Comparison of ENCODE assay signal across 10 cellular contexts in the genomic region with DNA sequence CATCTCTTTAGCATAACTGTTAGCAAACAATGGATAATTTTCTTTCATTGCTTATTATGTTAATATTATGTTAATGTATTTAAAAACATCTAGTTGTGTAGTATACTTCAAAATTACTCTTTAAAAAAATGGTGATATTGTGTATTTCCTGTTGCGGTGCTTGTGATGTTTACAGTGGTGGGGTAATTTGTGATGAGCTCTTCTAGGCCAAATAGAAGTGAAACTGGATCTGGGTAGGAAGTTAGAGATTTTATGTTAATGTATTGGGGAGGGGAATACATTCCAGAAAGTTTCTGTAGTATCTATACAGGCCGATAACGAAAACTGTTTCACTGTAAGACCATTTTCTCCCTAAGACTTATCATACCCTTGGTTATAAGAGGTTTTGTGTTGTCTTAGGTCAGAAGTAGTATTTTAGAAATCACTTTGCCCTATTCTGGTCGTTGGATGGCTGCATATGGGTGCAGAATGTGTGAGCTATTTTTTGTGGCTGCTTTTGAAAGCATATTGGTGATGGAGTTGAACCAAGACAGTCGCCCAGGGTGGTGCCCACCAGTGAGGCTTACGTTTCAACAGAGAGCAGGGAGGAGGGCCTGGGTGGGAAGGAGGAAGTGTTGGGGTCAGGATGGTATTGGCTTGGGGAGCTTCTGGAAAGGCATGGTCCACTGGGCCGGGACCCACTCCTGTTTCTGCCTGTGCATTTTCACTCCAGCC. TPM values are rescaled to one million over a fixed set of nuclear protein-coding genes. Genes with fewer than 3 reads are reported as not detected.
A peak's percentile ranks its signal among the peaks of the same experiment; 100 is the strongest.
DNase-seq lines count a peak whose midpoint lies in the region; ATAC-seq and TF ChIP-seq lines count a peak whose summit lies in the region.
"Had no signal": no experiment of that assay in that cellular context is flagged by ENCODE, and none has a peak within 500 bp of the region (broad histone marks: within the 10 kb centered on the region; RNA-seq: fewer than 3 reads in every experiment).

No MANE protein-coding gene starts in this region.

- H3K27ac ChIP-seq in right cardiac atrium (ENCODE audit: low read length) (peak overlapping the region; percentile 47), right lobe of liver (peak overlapping the region in 2 of 3 donors; percentile 45 to 51), upper lobe of right lung (no peak overlapping the region)

- no peak for TF ChIP-seq POLR2A in right lobe of liver (IDR thresholded peaks at IDR 0.05)

- 66% methylated on average over 7 of the region's 7 CpGs for WGBS in right cardiac atrium
- 49% methylated on average over 6 of the region's 7 CpGs for WGBS in right lobe of liver (ENCODE audit: insufficient coverage, low coverage, low lambda C conversion rate, missing lambda C conversion rate)

- no peak overlapping the region for H3K4me3 ChIP-seq in right cardiac atrium (ENCODE audit: low read length)
- H3K4me3 ChIP-seq in right lobe of liver, result no peak overlapping the region
- no peak overlapping the region for H3K4me3 ChIP-seq in upper lobe of right lung

- no peaks in the 10 kb centered on the region for H3K27me3 ChIP-seq in right cardiac atrium (ENCODE audit: control insufficient read depth, insufficient read depth)
- no peaks in the 10 kb centered on the region for H3K27me3 ChIP-seq in right lobe of liver
- no peaks in the 10 kb centered on the region for H3K27me3 ChIP-seq in upper lobe of right lung

- no peaks in the 10 kb centered on the region for H3K27me3 Mint-ChIP-seq in activated T-helper 17 cell treated with anti-CD3 and anti-CD28 coated beads, Interleukin-2, amount 50 U/mL, for 72 hours

- no peaks in the 10 kb centered on the region for H3K4me1 ChIP-seq in right cardiac atrium (ENCODE audit: control insufficient read depth, insufficient read depth, low read length)
- peaks cover 0 to 74% (median 27%) of the 10 kb centered on the region in 4 donors for H3K4me1 ChIP-seq in right lobe of liver
- peaks cover 60% of the 10 kb centered on the region for H3K4me1 ChIP-seq in upper lobe of right lung

- H3K9me3 ChIP-seq in right cardiac atrium (ENCODE audit: control insufficient read depth, low read length), result no peaks in the 10 kb centered on the region
- no peaks in the 10 kb centered on the region for H3K9me3 ChIP-seq in right lobe of liver
- H3K9me3 ChIP-seq in upper lobe of right lung, result no peaks in the 10 kb centered on the region

- no peaks in the 10 kb centered on the region for H3K36me3 Mint-ChIP-seq in activated T-helper 17 cell treated with anti-CD3 and anti-CD28 coated beads, Interleukin-2, amount 50 U/mL, for 72 hours (ENCODE audit: low read depth)

- intact Hi-C loops in right cardiac atrium (cut with DNase I) (no loop called here), left ventricle myocardium superior (cut with micrococcal nuclease) (no loop called here), right lobe of liver (cut with DNase I) (no loop called here), upper lobe of right lung (cut with DNase I) (no loop called here)

- peak overlapping the region; percentile 82 for H3K27ac Mint-ChIP-seq in activated T-helper 17 cell treated with anti-CD3 and anti-CD28 coated beads, Interleukin-2, amount 50 U/mL, for 72 hours

- DNase-seq in right cardiac atrium, result peak in 1 of 3 donors; percentile 9
- DNase-seq in left ventricle myocardium superior, result no peak
- DNase-seq in right lobe of liver, result no peak
- DNase-seq in upper lobe of right lung, result no peak
- DNase-seq in DMS153 treated with DMSO at 0.1 percent for 48 hours (lab: John Stamatoyannopoulos, UW; ENCODE audit: unreplicated experiment), result no peak
- DNase-seq in NCI-H2029 (lab: John Stamatoyannopoulos, UW), result no peak
- DNase-seq: NCI-H1105; stimulated activated CD4-positive, alpha-beta T cell treated with anti-CD3 and anti-CD28 coated beads, Interleukin-4, amount 100 ng/mL, for 4 hours had no signal

- ATAC-seq in right cardiac atrium (no peak), left ventricle myocardium superior (no peak), right lobe of liver (peak in 1 of 4 donors; percentile 16), upper lobe of right lung (peak; percentile 38), HG03196 (IDR thresholded peaks at IDR 0.05; ENCODE audit: unreplicated experiment) (no peak)
- peak; percentile 49 for ATAC-seq in activated T-helper 17 cell treated with anti-CD3 and anti-CD28 coated beads, Interleukin-2, amount 50 U/mL, for 72 hours (replicated peaks)

- peaks cover 28% of the 10 kb centered on the region for H3K4me1 Mint-ChIP-seq in activated T-helper 17 cell treated with anti-CD3 and anti-CD28 coated beads, Interleukin-2, amount 50 U/mL, for 72 hours

- TF ChIP-seq CTCF in right lobe of liver (IDR thresholded peaks at IDR 0.05) (no peak), upper lobe of right lung (IDR thresholded peaks at IDR 0.05) (no peak)

- no peaks in the 10 kb centered on the region for H3K36me3 ChIP-seq in right lobe of liver
- no peaks in the 10 kb centered on the region for H3K36me3 ChIP-seq in upper lobe of right lung

- no peaks in the 10 kb centered on the region for H3K9me3 Mint-ChIP-seq in activated T-helper 17 cell treated with anti-CD3 and anti-CD28 coated beads, Interleukin-2, amount 50 U/mL, for 72 hours

- peak overlapping the region; percentile 81 for H3K4me3 Mint-ChIP-seq in activated T-helper 17 cell treated with anti-CD3 and anti-CD28 coated beads, Interleukin-2, amount 50 U/mL, for 72 hours

RNA-seq across cellular contexts. Expression of a gene that starts 5.8 kb away (rescaled TPM):
- 10 to 100 TPM; 13.3 to 24.7 (median 20.4) TPM for total RNA-seq in right cardiac atrium
- 12.7 TPM for polyA plus RNA-seq in right cardiac atrium
- 24.7 TPM for total RNA-seq in left ventricle myocardium superior
- 10 to 100 TPM in 1 of 2 donors, 1 to 10 TPM in 1; 9.6 to 12.3 TPM for total RNA-seq in activated T-helper 17 cell treated with anti-CD3 and anti-CD28 coated beads, Interleukin-2, amount 50 U/mL, for 72 hours
- total RNA-seq in right lobe of liver, result 10 to 100 TPM in 2 of 6 experiments, 1 to 10 TPM in 4; 6.4 to 13.3 (median 9.6) TPM
- total RNA-seq in upper lobe of right lung, result 17.3 TPM

RNA-seq across cellular contexts. Expression of a gene that starts 7.4 kb away (rescaled TPM):
- total RNA-seq in right cardiac atrium, result 10 to 100 TPM; 27.1 to 42.9 (median 33.8) TPM
- 23.4 TPM for polyA plus RNA-seq in right cardiac atrium
- total RNA-seq in left ventricle myocardium superior, result 69.6 TPM
- total RNA-seq in activated T-helper 17 cell treated with anti-CD3 and anti-CD28 coated beads, Interleukin-2, amount 50 U/mL, for 72 hours, result 10 to 100 TPM; 20.9 to 27.3 TPM
- 10 to 100 TPM in 5 of 6 experiments, 1 to 10 TPM in 1; 9.4 to 30.1 (median 19.8) TPM for total RNA-seq in right lobe of liver
- 27.7 TPM for total RNA-seq in upper lobe of right lung

Comparison
In these comparisons a context has a peak if more than half of its experiments do, and no peak if none do; other contexts are left out.
1. ATAC-seq: peak in activated T-helper 17 cell treated with anti-CD3 and anti-CD28 coated beads, Interleukin-2, amount 50 U/mL, for 72 hours (single experiment) and upper lobe of right lung (single experiment); none in right cardiac atrium (0 of 2), left ventricle myocardium superior (single experiment) and HG03196 (single experiment).